1 cellular context compared by ENCODE assay signal in the genomic region with DNA sequence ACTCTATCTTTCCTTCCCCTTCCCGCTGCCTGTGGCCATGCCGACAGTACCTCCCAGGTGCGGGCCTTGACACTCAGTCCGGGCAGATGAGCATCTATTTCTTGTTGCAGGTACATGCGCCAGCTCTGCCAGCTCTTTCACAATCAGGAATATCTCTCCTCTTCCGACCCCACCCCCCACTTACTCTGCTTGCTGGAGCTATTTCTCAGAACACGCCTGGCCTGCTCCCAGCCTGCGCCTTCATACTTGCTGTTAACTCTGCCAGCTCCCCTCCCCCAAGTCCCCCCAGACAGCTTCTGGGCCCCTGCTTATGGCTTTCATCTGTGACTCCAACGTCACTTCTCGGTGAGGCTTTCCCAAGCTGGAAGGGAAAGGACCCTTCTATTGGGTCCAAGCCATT.
TF ChIP-seq lines count a peak whose summit lies in the region.

No MANE protein-coding gene starts in this region.

TF ChIP-seq in GM23338, 12 proteins besides CTCF, POLR2A, EP300 and RAD21 (continued from another document):
- TF ChIP-seq ZNF331 (CRISPR knock-in tag; IDR thresholded peaks at IDR 0.05; ENCODE audit: low read depth) (no peak), CREB1 (CRISPR knock-in tag; IDR thresholded peaks at IDR 0.05; ENCODE audit: low read depth) (no peak), ZNF114 (CRISPR knock-in tag; IDR thresholded peaks at IDR 0.05) (no peak), EZH2 (IDR thresholded peaks at IDR 0.05; ENCODE audit: low read depth, unreplicated experiment) (no peak), NANOG (IDR thresholded peaks at IDR 0.05; ENCODE audit: borderline replicate concordance) (no peak)
- TF ChIP-seq, protein P1, sequence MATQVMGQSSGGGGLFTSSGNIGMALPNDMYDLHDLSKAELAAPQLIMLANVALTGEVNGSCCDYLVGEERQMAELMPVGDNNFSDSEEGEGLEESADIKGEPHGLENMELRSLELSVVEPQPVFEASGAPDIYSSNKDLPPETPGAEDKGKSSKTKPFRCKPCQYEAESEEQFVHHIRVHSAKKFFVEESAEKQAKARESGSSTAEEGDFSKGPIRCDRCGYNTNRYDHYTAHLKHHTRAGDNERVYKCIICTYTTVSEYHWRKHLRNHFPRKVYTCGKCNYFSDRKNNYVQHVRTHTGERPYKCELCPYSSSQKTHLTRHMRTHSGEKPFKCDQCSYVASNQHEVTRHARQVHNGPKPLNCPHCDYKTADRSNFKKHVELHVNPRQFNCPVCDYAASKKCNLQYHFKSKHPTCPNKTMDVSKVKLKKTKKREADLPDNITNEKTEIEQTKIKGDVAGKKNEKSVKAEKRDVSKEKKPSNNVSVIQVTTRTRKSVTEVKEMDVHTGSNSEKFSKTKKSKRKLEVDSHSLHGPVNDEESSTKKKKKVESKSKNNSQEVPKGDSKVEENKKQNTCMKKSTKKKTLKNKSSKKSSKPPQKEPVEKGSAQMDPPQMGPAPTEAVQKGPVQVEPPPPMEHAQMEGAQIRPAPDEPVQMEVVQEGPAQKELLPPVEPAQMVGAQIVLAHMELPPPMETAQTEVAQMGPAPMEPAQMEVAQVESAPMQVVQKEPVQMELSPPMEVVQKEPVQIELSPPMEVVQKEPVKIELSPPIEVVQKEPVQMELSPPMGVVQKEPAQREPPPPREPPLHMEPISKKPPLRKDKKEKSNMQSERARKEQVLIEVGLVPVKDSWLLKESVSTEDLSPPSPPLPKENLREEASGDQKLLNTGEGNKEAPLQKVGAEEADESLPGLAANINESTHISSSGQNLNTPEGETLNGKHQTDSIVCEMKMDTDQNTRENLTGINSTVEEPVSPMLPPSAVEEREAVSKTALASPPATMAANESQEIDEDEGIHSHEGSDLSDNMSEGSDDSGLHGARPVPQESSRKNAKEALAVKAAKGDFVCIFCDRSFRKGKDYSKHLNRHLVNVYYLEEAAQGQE (IDR thresholded peaks at IDR 0.05; ENCODE audit: unreplicated experiment), result no peak
